8 cellular contexts compared by ENCODE assay signal in genomic region chr6:157946865-157947532, GRCh38. TPM values are rescaled to one million over a fixed set of nuclear protein-coding genes. Genes with fewer than 3 reads are reported as not detected.
A peak's percentile ranks its signal among the peaks of the same experiment; 100 is the strongest.
DNase-seq lines count a peak whose midpoint lies in the region; ATAC-seq and TF ChIP-seq lines count a peak whose summit lies in the region.

No MANE protein-coding gene starts in this region.

- no peaks in the 10 kb centered on the region for H3K27me3 ChIP-seq in Karpas-422 (ENCODE audit: low read length)
- H3K27me3 ChIP-seq in adrenal gland, result no peaks in the 10 kb centered on the region
- no peaks in the 10 kb centered on the region for H3K27me3 ChIP-seq in effector memory CD4-positive, alpha-beta T cell (replicated peaks; ENCODE audit: control insufficient read depth, insufficient read depth, low read length, poor library complexity, severe bottlenecking)

- TF ChIP-seq CTCF in adrenal gland (IDR thresholded peaks at IDR 0.05) (peak in 5 of 6 experiments; percentile 24 to 55 (median 50)), lower leg skin (IDR thresholded peaks at IDR 0.05) (peak in 1 of 3 donors; percentile 21)

- WGBS in adrenal gland, 4 donors, result 39 to 56% (median 48%) methylated on average over 3 to 5 of the region's 5 CpGs
- 47% methylated on average over 5 of the region's 5 CpGs for WGBS in lower leg skin, 2 donors

- peak; percentile 53 for ATAC-seq in left lobe of liver

- H4K20me1 ChIP-seq in Karpas-422 (ENCODE audit: insufficient read depth, low read depth, low read length), result peaks cover 4% of the 10 kb centered on the region; the same call in 1 of the 2 replicates

- no peaks in the 10 kb centered on the region for H3K9me2 ChIP-seq in Karpas-422 (replicated peaks; ENCODE audit: insufficient read depth, low read length)

- no peak overlapping the region for H2AFZ ChIP-seq in Karpas-422 (ENCODE audit: low read length)

- H3K36me3 ChIP-seq in Karpas-422 (ENCODE audit: insufficient read depth, low read length) (no peaks in the 10 kb centered on the region), adrenal gland (replicated peaks in 1 of 2) (peaks cover 0 to 33% of the 10 kb centered on the region in 2 donors)
- peaks cover 25% of the 10 kb centered on the region for H3K36me3 ChIP-seq in effector memory CD4-positive, alpha-beta T cell (ENCODE audit: control insufficient read depth, insufficient read depth, low read length)

- TF ChIP-seq POLR2A in adrenal gland (IDR thresholded peaks at IDR 0.05), result no peak
- TF ChIP-seq POLR2A in lower leg skin (IDR thresholded peaks at IDR 0.05), result no peak

- no peaks in the 10 kb centered on the region for H3K79me2 ChIP-seq in Karpas-422 (ENCODE audit: low read length)

- H3K4me1 ChIP-seq in Karpas-422 (ENCODE audit: low read length) (no peaks in the 10 kb centered on the region), adrenal gland (replicated peaks in 1 of 2) (no peaks in the 10 kb centered on the region)
- H3K4me1 ChIP-seq in effector memory CD4-positive, alpha-beta T cell (ENCODE audit: control insufficient read depth, insufficient read depth, low read length, poor library complexity, severe bottlenecking), result no peaks in the 10 kb centered on the region

- H3K9ac ChIP-seq in Karpas-422 (ENCODE audit: low read length), result no peak overlapping the region

- DNase-seq in SIG-M5 treated with dmso at 0.1 percent for 504 hours (lab: John Stamatoyannopoulos, UW; ENCODE audit: unreplicated experiment), result peak; percentile 6
- no peak for DNase-seq in SIG-M5 (lab: John Stamatoyannopoulos, UW)
- DNase-seq in Karpas-422, result peak; percentile 61
- DNase-seq in adrenal gland, result no peak
- DNase-seq in left lobe of liver (ENCODE audit: low spot score), result no peak
- DNase-seq in lower leg skin (ENCODE audit: low spot score in 2 of 2), result no peak
- no peak for DNase-seq in effector memory CD4-positive, alpha-beta T cell
- DNase-seq in mucosa of gallbladder (ENCODE audit: low spot score), result no peak

- intact Hi-C loops in adrenal gland (cut with DNase I) (no loop called here), lower leg skin (cut with DNase I; ENCODE audit: low total_unique reads) (no loop called here)

- H3K4me3 ChIP-seq in Karpas-422 (ENCODE audit: low read length) (no peak overlapping the region), adrenal gland (no peak overlapping the region), lower leg skin (ENCODE audit: low read depth, poor library complexity, severe bottlenecking) (no peak overlapping the region)
- H3K4me3 ChIP-seq in effector memory CD4-positive, alpha-beta T cell (ENCODE audit: insufficient read depth, low read depth, low read length, poor library complexity, severe bottlenecking), result no peak overlapping the region

- no peak overlapping the region for H3K4me2 ChIP-seq in Karpas-422 (ENCODE audit: low read depth, low read length, poor library complexity, severe bottlenecking)

- H3K27ac ChIP-seq in Karpas-422 (ENCODE audit: low read length) (no peak overlapping the region), adrenal gland (no peak overlapping the region)
- no peak overlapping the region for H3K27ac ChIP-seq in effector memory CD4-positive, alpha-beta T cell (ENCODE audit: insufficient read depth, low read length, poor library complexity, severe bottlenecking)

- H3K9me3 ChIP-seq in Karpas-422 (ENCODE audit: low read length), result no peaks in the 10 kb centered on the region
- no peaks in the 10 kb centered on the region for H3K9me3 ChIP-seq in adrenal gland (replicated peaks in 1 of 3)
- peaks cover 4% of the 10 kb centered on the region for H3K9me3 ChIP-seq in effector memory CD4-positive, alpha-beta T cell (ENCODE audit: control insufficient read depth, low read length)

RNA-seq across cellular contexts. Expression of gene SYNJ2, which starts 34.7 kb away (rescaled TPM):
- 0.04 TPM in 1 of 2 replicates, not detected in the other for total RNA-seq in Karpas-422 (2014; rRNA removed; shearing (Covaris generic); ENCODE audit: low replicate concordance)
- total RNA-seq in adrenal gland (10 to 100 TPM; 10.1 to 20.5 (median 16.1) TPM), left lobe of liver (5.5 TPM), lower leg skin (1 to 10 TPM; 2.6 to 7.5 (median 5.5) TPM), mucosa of gallbladder (26.8 TPM)
- polyA plus RNA-seq in adrenal gland, result 1 to 10 TPM; 5.9 to 6.8 (median 6.6) TPM

Comparison
In these comparisons a context has a peak if more than half of its experiments do, and no peak if none do; other contexts are left out.
1. DNase-seq: peak in SIG-M5 treated with dmso at 0.1 percent for 504 hours (single experiment) and Karpas-422 (single experiment); none in SIG-M5 (single experiment), adrenal gland (0 of 7), left lobe of liver (single experiment), lower leg skin (0 of 2), effector memory CD4-positive, alpha-beta T cell (0 of 3) and mucosa of gallbladder (single experiment).